In genomic region chr9:563200-563599, GRCh38 we compare ENCODE assay signal across 22 cellular contexts. TPM values are rescaled to one million over a fixed set of nuclear protein-coding genes. Genes with fewer than 3 reads are reported as not detected.
DNase-seq lines count a peak whose midpoint lies in the region; ATAC-seq and TF ChIP-seq lines count a peak whose summit lies in the region.
"Had no signal": no experiment of that assay in that cellular context is flagged by ENCODE, and none has a peak within 500 bp of the region (broad histone marks: within the 10 kb centered on the region; RNA-seq: fewer than 3 reads in every experiment).

No MANE protein-coding gene starts in this region.

- DNase-seq in Right ventricle myocardium inferior (ENCODE audit: missing footprints) (no peak), left cardiac atrium (no peak), dorsolateral prefrontal cortex (no peak), midbrain (lab: John Stamatoyannopoulos, UW) (peak; percentile 79), 8988T (no peak)
- DNase-seq: activated CD8-positive, alpha-beta memory T cell treated with anti-CD3 and anti-CD28 coated beads for 24 hours; activated effector memory CD4-positive, alpha-beta T cell treated with anti-CD3 and anti-CD28 coated beads, Interleukin-2, amount 50 U/mL, for 16 hours; activated naive CD8-positive, alpha-beta T cell treated with anti-CD3 and anti-CD28 coated beads for 36 hours; CD8-positive, alpha-beta memory T cell; central memory CD4-positive, alpha-beta T cell; dermis blood vessel endothelial cell; NCI-H1092; NCI-H187; NCI-H526; nephron progenitor cell; stimulated activated CD4-positive, alpha-beta T cell treated with anti-CD3 and anti-CD28 coated beads, Interleukin-2, amount 100 ng/mL, for 48 hours had no signal

- peak; percentile 15 for ATAC-seq in Right ventricle myocardium inferior
- no peak for ATAC-seq in left cardiac atrium
- no peak for ATAC-seq in GM19023 (IDR thresholded peaks at IDR 0.05; ENCODE audit: unreplicated experiment)
- ATAC-seq in GM18505 (IDR thresholded peaks at IDR 0.05; ENCODE audit: unreplicated experiment), result no peak
- no peak for ATAC-seq in HG03469 (IDR thresholded peaks at IDR 0.05; ENCODE audit: unreplicated experiment)
- ATAC-seq: gastroesophageal sphincter had no signal

- no peak for TF ChIP-seq POLR2A in GM18505 (IDR thresholded peaks at IDR 0.05; ENCODE audit: borderline replicate concordance, extremely low read depth, insufficient read depth, insufficient read length)

- H3K27me3 ChIP-seq in dorsolateral prefrontal cortex, result no peaks in the 10 kb centered on the region
- H3K27me3 ChIP-seq: ascending aorta, gastroesophageal sphincter, SJSA1 had no signal

- H3K27ac ChIP-seq in dorsolateral prefrontal cortex, result peak overlapping the region; percentile 66 to 98 (median 93)
- H3K27ac ChIP-seq: ascending aorta, gastroesophageal sphincter, SJSA1 had no signal

- TF ChIP-seq CTCF in dorsolateral prefrontal cortex (IDR thresholded peaks at IDR 0.05 in 54 of 56, conservative IDR thresholded peaks at IDR 0.05 in 2 of 56; ENCODE audit: low read depth in 1 of 56, partially characterized antibody in 56 of 56), result peak in 1 of 56 donors; percentile 10

- peak overlapping the region in 39 of 59 donors; percentile 1 to 56 (median 25) for H3K4me3 ChIP-seq in dorsolateral prefrontal cortex
- H3K4me3 ChIP-seq: ascending aorta, gastroesophageal sphincter, SJSA1 had no signal

- intact Hi-C loops in Right ventricle myocardium inferior (cut with DNase I), result no loop called here
- intact Hi-C loops in left cardiac atrium (cut with DNase I), result no loop called here
- intact Hi-C loops in dorsolateral prefrontal cortex (cut with DNase I), result loop anchor here in 1 of 2 donors (10.0 kb wide), 1 partner anchor 88 kb away; no protein-coding TSS in a partner anchor

RNA-seq across cellular contexts. Expression of gene KANK1, which starts 58.7 kb away (rescaled TPM):
- total RNA-seq in Right ventricle myocardium inferior (153 TPM), left cardiac atrium (100 to 1,000 TPM; 110 to 137 TPM), dorsolateral prefrontal cortex (100 to 1,000 TPM in 1 of 120 experiments, 10 to 100 TPM in 119; 25.0 to 113 (median 49.1) TPM)
